1 cellular context compared by ENCODE assay signal in genomic region chr20:34706912-34707784, GRCh38.
A peak's percentile ranks its signal among the peaks of the same experiment; 100 is the strongest.
TF ChIP-seq lines count a peak whose summit lies in the region.

No MANE protein-coding gene starts in this region.

TF ChIP-seq in HepG2, 621 proteins besides CTCF, POLR2A, EP300 and RAD21 (continued from another document and continues in another):
- TF ChIP-seq KLF12 (CRISPR knock-in tag; IDR thresholded peaks at IDR 0.05; ENCODE audit: borderline replicate concordance) (peak; percentile 72; the same call in 1 of the 2 replicates), PBX3 (CRISPR knock-in tag; IDR thresholded peaks at IDR 0.05; ENCODE audit: borderline replicate concordance) (no peak), HINFP (CRISPR knock-in tag; IDR thresholded peaks at IDR 0.05; ENCODE audit: low read depth) (0 out of 2 replicates have a peak, but pooled peaks have one; percentile 12), ZSCAN5A (CRISPR knock-in tag; IDR thresholded peaks at IDR 0.05; ENCODE audit: borderline replicate concordance) (0 out of 2 replicates have a peak, but pooled peaks have one; percentile 9), TOE1 (CRISPR knock-in tag; IDR thresholded peaks at IDR 0.05) (no peak), FOXO1 (CRISPR knock-in tag; IDR thresholded peaks at IDR 0.05) (peak; percentile 67), RAD51 (IDR thresholded peaks at IDR 0.05; ENCODE audit: borderline replicate concordance) (no peak), RXRA (CRISPR knock-in tag; IDR thresholded peaks at IDR 0.05) (peak; percentile 71), PHF5A (CRISPR knock-in tag; IDR thresholded peaks at IDR 0.05; ENCODE audit: low read depth, unreplicated experiment) (no peak), ZNF570 (CRISPR knock-in tag; IDR thresholded peaks at IDR 0.05; ENCODE audit: borderline replicate concordance) (no peak), KLF11 (CRISPR knock-in tag; IDR thresholded peaks at IDR 0.05) (peak; percentile 85; the same call in 1 of the 2 replicates), ZFAT (CRISPR knock-in tag; conservative IDR thresholded peaks at IDR 0.05) (no peak), ARNT2 (CRISPR knock-in tag; IDR thresholded peaks at IDR 0.05; ENCODE audit: low read depth) (no peak), RELA (CRISPR knock-in tag; IDR thresholded peaks at IDR 0.05) (no peak), ZNF562 (CRISPR knock-in tag; IDR thresholded peaks at IDR 0.05; ENCODE audit: borderline replicate concordance) (no peak), HNF1B (CRISPR knock-in tag; IDR thresholded peaks at IDR 0.05) (peak; percentile 83; the same call in 1 of the 2 replicates), SMC3 (IDR thresholded peaks at IDR 0.05; ENCODE audit: low read length) (no peak), ZSCAN29 (CRISPR knock-in tag; conservative IDR thresholded peaks at IDR 0.05) (0 out of 2 replicates have a peak, but pooled peaks have one; percentile 48), ZNF34 (CRISPR knock-in tag; IDR thresholded peaks at IDR 0.05; ENCODE audit: borderline replicate concordance) (no peak), ZMAT3 (CRISPR knock-in tag; conservative IDR thresholded peaks at IDR 0.05) (peak; percentile 84), DDIT3 (CRISPR knock-in tag; IDR thresholded peaks at IDR 0.05) (no peak), HMG20A (CRISPR knock-in tag; IDR thresholded peaks at IDR 0.05; ENCODE audit: borderline replicate concordance) (peak; percentile 85), ATF2 (CRISPR knock-in tag; IDR thresholded peaks at IDR 0.05) (peak; percentile 53; the same call in 1 of the 2 replicates), KLF6 (CRISPR knock-in tag; IDR thresholded peaks at IDR 0.05) (no peak; the same call in 1 of the 2 replicates), MBNL3 (CRISPR knock-in tag; conservative IDR thresholded peaks at IDR 0.05) (no peak), ZNF333 (CRISPR knock-in tag; IDR thresholded peaks at IDR 0.05; ENCODE audit: borderline replicate concordance) (peak; percentile 56; the same call in 1 of the 2 replicates), EZH2 (conservative IDR thresholded peaks at IDR 0.05; ENCODE audit: low read depth, low read length) (no peak), ZFP36 (IDR thresholded peaks at IDR 0.05; ENCODE audit: borderline replicate concordance, low read depth, low read length, partially characterized antibody) (no peak), STAG1 (CRISPR knock-in tag; IDR thresholded peaks at IDR 0.05) (no peak; the same call in 1 of the 2 replicates), BCL3 (CRISPR knock-in tag; IDR thresholded peaks at IDR 0.05) (0 out of 2 replicates have a peak, but pooled peaks have one; percentile 1), BCL6 (CRISPR knock-in tag; IDR thresholded peaks at IDR 0.05) (peak; percentile 95), LCORL (IDR thresholded peaks at IDR 0.05) (peak; percentile 87), LCORL (CRISPR knock-in tag; IDR thresholded peaks at IDR 0.05) (peak; percentile 48), PHF8 (CRISPR knock-in tag; IDR thresholded peaks at IDR 0.05) (peak; percentile 39), SRSF4 (IDR thresholded peaks at IDR 0.05; ENCODE audit: low read depth, low read length, poor library complexity, severe bottlenecking) (no peak), HOMEZ (CRISPR knock-in tag; IDR thresholded peaks at IDR 0.05; ENCODE audit: low read depth) (peak; percentile 60; the same call in 1 of the 2 replicates)
- TF ChIP-seq, protein P1, sequence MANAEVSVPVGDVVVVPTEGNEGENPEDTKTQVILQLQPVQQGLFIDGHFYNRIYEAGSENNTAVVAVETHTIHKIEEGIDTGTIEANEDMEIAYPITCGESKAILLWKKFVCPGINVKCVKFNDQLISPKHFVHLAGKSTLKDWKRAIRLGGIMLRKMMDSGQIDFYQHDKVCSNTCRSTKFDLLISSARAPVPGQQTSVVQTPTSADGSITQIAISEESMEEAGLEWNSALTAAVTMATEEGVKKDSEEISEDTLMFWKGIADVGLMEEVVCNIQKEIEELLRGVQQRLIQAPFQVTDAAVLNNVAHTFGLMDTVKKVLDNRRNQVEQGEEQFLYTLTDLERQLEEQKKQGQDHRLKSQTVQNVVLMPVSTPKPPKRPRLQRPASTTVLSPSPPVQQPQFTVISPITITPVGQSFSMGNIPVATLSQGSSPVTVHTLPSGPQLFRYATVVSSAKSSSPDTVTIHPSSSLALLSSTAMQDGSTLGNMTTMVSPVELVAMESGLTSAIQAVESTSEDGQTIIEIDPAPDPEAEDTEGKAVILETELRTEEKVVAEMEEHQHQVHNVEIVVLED (CRISPR knock-in tag; IDR thresholded peaks at IDR 0.05; ENCODE audit: borderline replicate concordance): no peak
- TF ChIP-seq, protein P2, sequence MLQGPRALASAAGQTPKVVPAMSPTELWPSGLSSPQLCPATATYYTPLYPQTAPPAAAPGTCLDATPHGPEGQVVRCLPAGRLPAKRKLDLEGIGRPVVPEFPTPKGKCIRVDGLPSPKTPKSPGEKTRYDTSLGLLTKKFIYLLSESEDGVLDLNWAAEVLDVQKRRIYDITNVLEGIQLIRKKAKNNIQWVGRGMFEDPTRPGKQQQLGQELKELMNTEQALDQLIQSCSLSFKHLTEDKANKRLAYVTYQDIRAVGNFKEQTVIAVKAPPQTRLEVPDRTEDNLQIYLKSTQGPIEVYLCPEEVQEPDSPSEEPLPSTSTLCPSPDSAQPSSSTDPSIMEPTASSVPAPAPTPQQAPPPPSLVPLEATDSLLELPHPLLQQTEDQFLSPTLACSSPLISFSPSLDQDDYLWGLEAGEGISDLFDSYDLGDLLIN (CRISPR knock-in tag; IDR thresholded peaks at IDR 0.05; ENCODE audit: borderline replicate concordance): 0 out of 2 replicates have a peak, but pooled peaks have one; percentile 49
- TF ChIP-seq, protein P3, sequence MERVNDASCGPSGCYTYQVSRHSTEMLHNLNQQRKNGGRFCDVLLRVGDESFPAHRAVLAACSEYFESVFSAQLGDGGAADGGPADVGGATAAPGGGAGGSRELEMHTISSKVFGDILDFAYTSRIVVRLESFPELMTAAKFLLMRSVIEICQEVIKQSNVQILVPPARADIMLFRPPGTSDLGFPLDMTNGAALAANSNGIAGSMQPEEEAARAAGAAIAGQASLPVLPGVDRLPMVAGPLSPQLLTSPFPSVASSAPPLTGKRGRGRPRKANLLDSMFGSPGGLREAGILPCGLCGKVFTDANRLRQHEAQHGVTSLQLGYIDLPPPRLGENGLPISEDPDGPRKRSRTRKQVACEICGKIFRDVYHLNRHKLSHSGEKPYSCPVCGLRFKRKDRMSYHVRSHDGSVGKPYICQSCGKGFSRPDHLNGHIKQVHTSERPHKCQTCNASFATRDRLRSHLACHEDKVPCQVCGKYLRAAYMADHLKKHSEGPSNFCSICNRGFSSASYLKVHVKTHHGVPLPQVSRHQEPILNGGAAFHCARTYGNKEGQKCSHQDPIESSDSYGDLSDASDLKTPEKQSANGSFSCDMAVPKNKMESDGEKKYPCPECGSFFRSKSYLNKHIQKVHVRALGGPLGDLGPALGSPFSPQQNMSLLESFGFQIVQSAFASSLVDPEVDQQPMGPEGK (CRISPR knock-in tag; IDR thresholded peaks at IDR 0.05): peak; percentile 43
- TF ChIP-seq, protein P4, sequence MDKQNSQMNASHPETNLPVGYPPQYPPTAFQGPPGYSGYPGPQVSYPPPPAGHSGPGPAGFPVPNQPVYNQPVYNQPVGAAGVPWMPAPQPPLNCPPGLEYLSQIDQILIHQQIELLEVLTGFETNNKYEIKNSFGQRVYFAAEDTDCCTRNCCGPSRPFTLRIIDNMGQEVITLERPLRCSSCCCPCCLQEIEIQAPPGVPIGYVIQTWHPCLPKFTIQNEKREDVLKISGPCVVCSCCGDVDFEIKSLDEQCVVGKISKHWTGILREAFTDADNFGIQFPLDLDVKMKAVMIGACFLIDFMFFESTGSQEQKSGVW (CRISPR knock-in tag; IDR thresholded peaks at IDR 0.05; ENCODE audit: borderline replicate concordance): no peak
- TF ChIP-seq, protein P5, sequence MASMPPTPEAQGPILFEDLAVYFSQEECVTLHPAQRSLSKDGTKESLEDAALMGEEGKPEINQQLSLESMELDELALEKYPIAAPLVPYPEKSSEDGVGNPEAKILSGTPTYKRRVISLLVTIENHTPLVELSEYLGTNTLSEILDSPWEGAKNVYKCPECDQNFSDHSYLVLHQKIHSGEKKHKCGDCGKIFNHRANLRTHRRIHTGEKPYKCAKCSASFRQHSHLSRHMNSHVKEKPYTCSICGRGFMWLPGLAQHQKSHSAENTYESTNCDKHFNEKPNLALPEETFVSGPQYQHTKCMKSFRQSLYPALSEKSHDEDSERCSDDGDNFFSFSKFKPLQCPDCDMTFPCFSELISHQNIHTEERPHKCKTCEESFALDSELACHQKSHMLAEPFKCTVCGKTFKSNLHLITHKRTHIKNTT (CRISPR knock-in tag; IDR thresholded peaks at IDR 0.05): no peak
